In genomic region chr9:441131-441530, GRCh38 we compare ENCODE assay signal across 20 cellular contexts.
"Had no signal": no experiment of that assay in that cellular context is flagged by ENCODE, and none has a peak within 500 bp of the region (broad histone marks: within the 10 kb centered on the region; RNA-seq: fewer than 3 reads in every experiment).

No MANE protein-coding gene starts in this region.

- H3K9me3 ChIP-seq: body of pancreas, esophagus squamous epithelium, prostate gland had no signal

- H3K4me1 ChIP-seq: prostate gland had no signal

- H3K4me3 Mint-ChIP-seq: neural crest cell; stimulated activated naive CD8-positive, alpha-beta T cell treated with anti-CD3 and anti-CD28 coated beads, Interleukin-15, amount 100 ng/mL, for 72 hours; type B pancreatic cell had no signal

- H3K27ac Mint-ChIP-seq: type B pancreatic cell had no signal

- H3K27me3 Mint-ChIP-seq: stimulated activated naive CD8-positive, alpha-beta T cell treated with anti-CD3 and anti-CD28 coated beads, Interleukin-15, amount 100 ng/mL, for 72 hours; type B pancreatic cell had no signal

- H3K27me3 ChIP-seq: body of pancreas, esophagus squamous epithelium had no signal

- H3K4me3 ChIP-seq: body of pancreas, coronary artery, esophagus squamous epithelium, prostate gland, SK-N-MC had no signal

- H3K9me3 Mint-ChIP-seq: stimulated activated naive CD8-positive, alpha-beta T cell treated with anti-CD3 and anti-CD28 coated beads, Interleukin-15, amount 100 ng/mL, for 72 hours; type B pancreatic cell had no signal

- H3K36me3 ChIP-seq: prostate gland had no signal

- ATAC-seq: body of pancreas; right cardiac atrium; stimulated activated naive CD8-positive, alpha-beta T cell treated with anti-CD3 and anti-CD28 coated beads, Interleukin-15, amount 100 ng/mL, for 72 hours had no signal

- H3K27ac ChIP-seq: body of pancreas, coronary artery, esophagus squamous epithelium, prostate gland, SK-N-MC had no signal

- DNase-seq: activated CD4-positive, alpha-beta T cell treated with anti-CD3 and anti-CD28 coated beads, Interleukin-2, amount 50 U/mL, for 48 hours; activated CD4-positive, CD25-positive, alpha-beta regulatory T cell treated with anti-CD3 and anti-CD28 coated beads, Interleukin-2, amount 50 U/mL, for 72 hours; amygdala; body of pancreas; central memory CD4-positive, alpha-beta T cell; effector CD4-positive, alpha-beta T cell; esophagus squamous epithelium; hypothalamus; kidney glomerular epithelial cell; mesendoderm; right cardiac atrium; small intestine; stimulated activated CD4-positive, alpha-beta T cell treated with anti-CD3 and anti-CD28 coated beads, Interleukin-4, amount 100 ng/mL, for 4 hours; stimulated activated CD8-positive, alpha-beta memory T cell treated with anti-CD3 and anti-CD28 coated beads, Interleukin-4, amount 100 ng/mL, for 48 hours; stimulated activated naive CD8-positive, alpha-beta T cell treated with anti-CD3 and anti-CD28 coated beads, Interleukin-15, amount 100 ng/mL, for 72 hours had no signal
